In the genomic region with DNA sequence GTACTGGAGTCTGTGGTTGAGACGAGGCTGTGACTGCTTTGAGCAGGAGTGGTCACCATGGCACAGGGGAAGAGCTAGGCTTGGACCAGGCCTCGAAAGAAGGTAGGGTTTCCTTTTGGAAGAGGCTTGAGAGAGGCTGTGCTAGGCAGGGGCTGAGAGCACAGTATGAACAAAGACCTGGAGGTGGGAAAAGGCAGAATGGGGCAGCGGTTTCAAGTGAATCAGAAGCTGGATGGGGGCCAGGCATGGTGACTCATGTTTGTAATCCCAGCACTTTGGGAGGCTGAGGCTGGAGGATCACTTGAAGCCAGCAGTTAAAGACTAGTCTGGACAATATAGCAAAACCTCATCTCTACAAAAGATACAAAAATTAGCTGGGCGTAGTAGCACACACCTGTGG, we compare ENCODE assay signal across 1 cellular context.
A peak's percentile ranks its signal among the peaks of the same experiment; 100 is the strongest.
TF ChIP-seq lines count a peak whose summit lies in the region.

No MANE protein-coding gene starts in this region.

TF ChIP-seq in HEK293, 187 proteins besides CTCF, POLR2A, EP300 and RAD21 (continued from another document):
- TF ChIP-seq, protein P1, sequence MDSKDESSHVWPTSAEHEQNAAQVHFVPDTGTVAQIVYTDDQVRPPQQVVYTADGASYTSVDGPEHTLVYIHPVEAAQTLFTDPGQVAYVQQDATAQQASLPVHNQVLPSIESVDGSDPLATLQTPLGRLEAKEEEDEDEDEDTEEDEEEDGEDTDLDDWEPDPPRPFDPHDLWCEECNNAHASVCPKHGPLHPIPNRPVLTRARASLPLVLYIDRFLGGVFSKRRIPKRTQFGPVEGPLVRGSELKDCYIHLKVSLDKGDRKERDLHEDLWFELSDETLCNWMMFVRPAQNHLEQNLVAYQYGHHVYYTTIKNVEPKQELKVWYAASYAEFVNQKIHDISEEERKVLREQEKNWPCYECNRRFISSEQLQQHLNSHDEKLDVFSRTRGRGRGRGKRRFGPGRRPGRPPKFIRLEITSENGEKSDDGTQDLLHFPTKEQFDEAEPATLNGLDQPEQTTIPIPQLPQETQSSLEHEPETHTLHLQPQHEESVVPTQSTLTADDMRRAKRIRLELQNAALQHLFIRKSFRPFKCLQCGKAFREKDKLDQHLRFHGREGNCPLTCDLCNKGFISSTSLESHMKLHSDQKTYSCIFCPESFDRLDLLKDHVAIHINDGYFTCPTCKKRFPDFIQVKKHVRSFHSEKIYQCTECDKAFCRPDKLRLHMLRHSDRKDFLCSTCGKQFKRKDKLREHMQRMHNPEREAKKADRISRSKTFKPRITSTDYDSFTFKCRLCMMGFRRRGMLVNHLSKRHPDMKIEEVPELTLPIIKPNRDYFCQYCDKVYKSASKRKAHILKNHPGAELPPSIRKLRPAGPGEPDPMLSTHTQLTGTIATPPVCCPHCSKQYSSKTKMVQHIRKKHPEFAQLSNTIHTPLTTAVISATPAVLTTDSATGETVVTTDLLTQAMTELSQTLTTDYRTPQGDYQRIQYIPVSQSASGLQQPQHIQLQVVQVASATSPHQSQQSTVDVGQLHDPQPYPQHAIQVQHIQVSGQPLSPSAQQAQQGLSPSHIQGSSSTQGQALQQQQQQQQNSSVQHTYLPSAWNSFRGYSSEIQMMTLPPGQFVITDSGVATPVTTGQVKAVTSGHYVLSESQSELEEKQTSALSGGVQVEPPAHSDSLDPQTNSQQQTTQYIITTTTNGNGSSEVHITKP (tag by site-specific recombination; IDR thresholded peaks at IDR 0.05): 0 out of 2 replicates have a peak, but pooled peaks have one; percentile 21
- TF ChIP-seq ZBTB1 (tag by site-specific recombination; IDR thresholded peaks at IDR 0.05) (no peak), SP7 (tag by site-specific recombination; IDR thresholded peaks at IDR 0.05) (peak; percentile 65), ZNF184 (tag by site-specific recombination; IDR thresholded peaks at IDR 0.05) (peak; percentile 54; the same call in 1 of the 2 replicates), ZNF629 (tag by site-specific recombination; IDR thresholded peaks at IDR 0.05) (peak; percentile 27; the same call in 1 of the 2 replicates), ZNF175 (tag by site-specific recombination; IDR thresholded peaks at IDR 0.05) (no peak)
- TF ChIP-seq, protein P2, sequence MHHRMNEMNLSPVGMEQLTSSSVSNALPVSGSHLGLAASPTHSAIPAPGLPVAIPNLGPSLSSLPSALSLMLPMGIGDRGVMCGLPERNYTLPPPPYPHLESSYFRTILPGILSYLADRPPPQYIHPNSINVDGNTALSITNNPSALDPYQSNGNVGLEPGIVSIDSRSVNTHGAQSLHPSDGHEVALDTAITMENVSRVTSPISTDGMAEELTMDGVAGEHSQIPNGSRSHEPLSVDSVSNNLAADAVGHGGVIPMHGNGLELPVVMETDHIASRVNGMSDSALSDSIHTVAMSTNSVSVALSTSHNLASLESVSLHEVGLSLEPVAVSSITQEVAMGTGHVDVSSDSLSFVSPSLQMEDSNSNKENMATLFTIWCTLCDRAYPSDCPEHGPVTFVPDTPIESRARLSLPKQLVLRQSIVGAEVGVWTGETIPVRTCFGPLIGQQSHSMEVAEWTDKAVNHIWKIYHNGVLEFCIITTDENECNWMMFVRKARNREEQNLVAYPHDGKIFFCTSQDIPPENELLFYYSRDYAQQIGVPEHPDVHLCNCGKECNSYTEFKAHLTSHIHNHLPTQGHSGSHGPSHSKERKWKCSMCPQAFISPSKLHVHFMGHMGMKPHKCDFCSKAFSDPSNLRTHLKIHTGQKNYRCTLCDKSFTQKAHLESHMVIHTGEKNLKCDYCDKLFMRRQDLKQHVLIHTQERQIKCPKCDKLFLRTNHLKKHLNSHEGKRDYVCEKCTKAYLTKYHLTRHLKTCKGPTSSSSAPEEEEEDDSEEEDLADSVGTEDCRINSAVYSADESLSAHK (tag by site-specific recombination; IDR thresholded peaks at IDR 0.05): peak; percentile 98
- TF ChIP-seq, protein P3, sequence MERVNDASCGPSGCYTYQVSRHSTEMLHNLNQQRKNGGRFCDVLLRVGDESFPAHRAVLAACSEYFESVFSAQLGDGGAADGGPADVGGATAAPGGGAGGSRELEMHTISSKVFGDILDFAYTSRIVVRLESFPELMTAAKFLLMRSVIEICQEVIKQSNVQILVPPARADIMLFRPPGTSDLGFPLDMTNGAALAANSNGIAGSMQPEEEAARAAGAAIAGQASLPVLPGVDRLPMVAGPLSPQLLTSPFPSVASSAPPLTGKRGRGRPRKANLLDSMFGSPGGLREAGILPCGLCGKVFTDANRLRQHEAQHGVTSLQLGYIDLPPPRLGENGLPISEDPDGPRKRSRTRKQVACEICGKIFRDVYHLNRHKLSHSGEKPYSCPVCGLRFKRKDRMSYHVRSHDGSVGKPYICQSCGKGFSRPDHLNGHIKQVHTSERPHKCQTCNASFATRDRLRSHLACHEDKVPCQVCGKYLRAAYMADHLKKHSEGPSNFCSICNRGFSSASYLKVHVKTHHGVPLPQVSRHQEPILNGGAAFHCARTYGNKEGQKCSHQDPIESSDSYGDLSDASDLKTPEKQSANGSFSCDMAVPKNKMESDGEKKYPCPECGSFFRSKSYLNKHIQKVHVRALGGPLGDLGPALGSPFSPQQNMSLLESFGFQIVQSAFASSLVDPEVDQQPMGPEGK (tag by site-specific recombination; IDR thresholded peaks at IDR 0.05): 0 out of 2 replicates have a peak, but pooled peaks have one; percentile 36
- TF ChIP-seq, protein P4, sequence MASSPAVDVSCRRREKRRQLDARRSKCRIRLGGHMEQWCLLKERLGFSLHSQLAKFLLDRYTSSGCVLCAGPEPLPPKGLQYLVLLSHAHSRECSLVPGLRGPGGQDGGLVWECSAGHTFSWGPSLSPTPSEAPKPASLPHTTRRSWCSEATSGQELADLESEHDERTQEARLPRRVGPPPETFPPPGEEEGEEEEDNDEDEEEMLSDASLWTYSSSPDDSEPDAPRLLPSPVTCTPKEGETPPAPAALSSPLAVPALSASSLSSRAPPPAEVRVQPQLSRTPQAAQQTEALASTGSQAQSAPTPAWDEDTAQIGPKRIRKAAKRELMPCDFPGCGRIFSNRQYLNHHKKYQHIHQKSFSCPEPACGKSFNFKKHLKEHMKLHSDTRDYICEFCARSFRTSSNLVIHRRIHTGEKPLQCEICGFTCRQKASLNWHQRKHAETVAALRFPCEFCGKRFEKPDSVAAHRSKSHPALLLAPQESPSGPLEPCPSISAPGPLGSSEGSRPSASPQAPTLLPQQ (tag by site-specific recombination; IDR thresholded peaks at IDR 0.05): 0 out of 2 replicates have a peak, but pooled peaks have one; percentile 23
